Comparison of ENCODE assay signal across 9 cellular contexts in genomic region chr1:68010094-68010493, GRCh38. TPM values are rescaled to one million over a fixed set of nuclear protein-coding genes. Genes with fewer than 3 reads are reported as not detected.
A peak's percentile ranks its signal among the peaks of the same experiment; 100 is the strongest.
DNase-seq lines count a peak whose midpoint lies in the region; ATAC-seq, FAIRE-seq and TF ChIP-seq lines count a peak whose summit lies in the region.
"Had no signal": no experiment of that assay in that cellular context is flagged by ENCODE, and none has a peak within 500 bp of the region (broad histone marks: within the 10 kb centered on the region; RNA-seq: fewer than 3 reads in every experiment).

No MANE protein-coding gene starts in this region.

- TF ChIP-seq CTCF in heart right ventricle (IDR thresholded peaks at IDR 0.05), result peak in 8 of 9 donors; percentile 29 to 62 (median 46)
- TF ChIP-seq CTCF in RWPE2 (IDR thresholded peaks at IDR 0.05; ENCODE audit: poor library complexity, severe bottlenecking), result peak; percentile 67
- TF ChIP-seq CTCF in stomach (IDR thresholded peaks at IDR 0.05), result peak in 2 of 7 experiments; percentile 4 to 27

- FAIRE-seq in GM19239 (lab: Jason Lieb, UNC), result no peak

- no peaks in the 10 kb centered on the region for H3K4me1 ChIP-seq in heart right ventricle
- no peaks in the 10 kb centered on the region for H3K4me1 ChIP-seq in right cardiac atrium (ENCODE audit: control insufficient read depth, insufficient read depth, low read length)
- no peaks in the 10 kb centered on the region for H3K4me1 ChIP-seq in RWPE2 (ENCODE audit: insufficient read depth, poor library complexity, severe bottlenecking)
- no peaks in the 10 kb centered on the region for H3K4me1 ChIP-seq in stomach

- DNase-seq in heart right ventricle (no peak), right cardiac atrium (no peak), RWPE2 (ENCODE audit: low spot score) (no peak), glomerular visceral epithelial cell (ENCODE audit: extremely low spot score) (peak; percentile 23), GM19239 (ENCODE audit: insufficient read length, low spot score) (no peak), stomach (no peak)
- no peak for DNase-seq in activated CD4-positive, alpha-beta T cell treated with anti-CD3 and anti-CD28 coated beads for 48 hours
- DNase-seq: KBM-7 had no signal

- intact Hi-C loops in heart right ventricle (cut with DNase I) (loop anchor here in 9 of 10 donors (2.0 to 10.0 kb wide), 5 partner anchors 155 to 495 kb away; no protein-coding TSS in a partner anchor), right cardiac atrium (cut with DNase I) (loop anchor here in 2 of 4 donors (5.0 to 10.0 kb wide), 2 partner anchors 155 to 158 kb away; no protein-coding TSS in a partner anchor), stomach (cut with DNase I; ENCODE audit: low total_unique reads) (no loop called here)

- ATAC-seq in heart right ventricle, result peak in 2 of 8 donors; percentile 58 to 64
- ATAC-seq in right cardiac atrium, result no peak
- peak; percentile 50; the same call in 2 of the 3 replicates for ATAC-seq in RWPE2 (ENCODE audit: low read depth)
- ATAC-seq in HG03520 (IDR thresholded peaks at IDR 0.05; ENCODE audit: unreplicated experiment), result no peak

- H3K27ac ChIP-seq in heart right ventricle (no peak overlapping the region), right cardiac atrium (ENCODE audit: low read length) (no peak overlapping the region), RWPE2 (ENCODE audit: poor library complexity, severe bottlenecking) (no peak overlapping the region), stomach (no peak overlapping the region)

- H3K4me3 ChIP-seq in heart right ventricle (no peak overlapping the region), right cardiac atrium (ENCODE audit: low read length) (no peak overlapping the region), RWPE2 (ENCODE audit: severe bottlenecking) (no peak overlapping the region), stomach (no peak overlapping the region)

- no peaks in the 10 kb centered on the region for H3K36me3 ChIP-seq in heart right ventricle
- no peaks in the 10 kb centered on the region for H3K36me3 ChIP-seq in RWPE2 (ENCODE audit: low read depth)
- no peaks in the 10 kb centered on the region for H3K36me3 ChIP-seq in stomach

- no peak for TF ChIP-seq POLR2A in stomach (IDR thresholded peaks at IDR 0.05)

- TF ChIP-seq EP300 in stomach (IDR thresholded peaks at IDR 0.05), result no peak

- no peaks in the 10 kb centered on the region for H3K9me3 ChIP-seq in heart right ventricle
- H3K9me3 ChIP-seq in right cardiac atrium (ENCODE audit: control insufficient read depth, low read length), result no peaks in the 10 kb centered on the region
- H3K9me3 ChIP-seq in RWPE2 (ENCODE audit: severe bottlenecking), result no peaks in the 10 kb centered on the region
- H3K9me3 ChIP-seq in stomach, result no peaks in the 10 kb centered on the region

- H3K27me3 ChIP-seq in heart right ventricle, result no peaks in the 10 kb centered on the region
- no peaks in the 10 kb centered on the region for H3K27me3 ChIP-seq in right cardiac atrium (ENCODE audit: control insufficient read depth, insufficient read depth)
- H3K27me3 ChIP-seq in RWPE2 (ENCODE audit: insufficient read depth, poor library complexity, severe bottlenecking), result no peaks in the 10 kb centered on the region
- no peaks in the 10 kb centered on the region for H3K27me3 ChIP-seq in stomach

RNA-seq across cellular contexts. Expression of gene DIRAS3, which starts 40.3 kb away (rescaled TPM):
- total RNA-seq in heart right ventricle (10 to 100 TPM in 9 of 10 donors, 1 to 10 TPM in 1; 4.9 to 52.7 (median 14.7) TPM), right cardiac atrium (1 to 10 TPM; 3.0 to 8.7 (median 5.2) TPM), stomach (1 to 10 TPM in 3 of 5 donors, not detected in 2; 2.5 to 7.6 (median 5.9) TPM)
- polyA plus RNA-seq in heart right ventricle (10 to 100 TPM in 1 of 2 donors, 1 to 10 TPM in 1; 7.1 to 23.7 TPM), right cardiac atrium (6.6 TPM), stomach (1 to 10 TPM; 3.1 to 6.2 (median 5.2) TPM)
